In genomic region chr9:127664678-127665507, GRCh38 we compare ENCODE assay signal across 1 cellular context.
TF ChIP-seq lines count a peak whose summit lies in the region.

No MANE protein-coding gene starts in this region.

TF ChIP-seq in HepG2, 621 proteins besides CTCF, POLR2A, EP300 and RAD21 (continued from another document and continues in another):
- TF ChIP-seq, protein P1, sequence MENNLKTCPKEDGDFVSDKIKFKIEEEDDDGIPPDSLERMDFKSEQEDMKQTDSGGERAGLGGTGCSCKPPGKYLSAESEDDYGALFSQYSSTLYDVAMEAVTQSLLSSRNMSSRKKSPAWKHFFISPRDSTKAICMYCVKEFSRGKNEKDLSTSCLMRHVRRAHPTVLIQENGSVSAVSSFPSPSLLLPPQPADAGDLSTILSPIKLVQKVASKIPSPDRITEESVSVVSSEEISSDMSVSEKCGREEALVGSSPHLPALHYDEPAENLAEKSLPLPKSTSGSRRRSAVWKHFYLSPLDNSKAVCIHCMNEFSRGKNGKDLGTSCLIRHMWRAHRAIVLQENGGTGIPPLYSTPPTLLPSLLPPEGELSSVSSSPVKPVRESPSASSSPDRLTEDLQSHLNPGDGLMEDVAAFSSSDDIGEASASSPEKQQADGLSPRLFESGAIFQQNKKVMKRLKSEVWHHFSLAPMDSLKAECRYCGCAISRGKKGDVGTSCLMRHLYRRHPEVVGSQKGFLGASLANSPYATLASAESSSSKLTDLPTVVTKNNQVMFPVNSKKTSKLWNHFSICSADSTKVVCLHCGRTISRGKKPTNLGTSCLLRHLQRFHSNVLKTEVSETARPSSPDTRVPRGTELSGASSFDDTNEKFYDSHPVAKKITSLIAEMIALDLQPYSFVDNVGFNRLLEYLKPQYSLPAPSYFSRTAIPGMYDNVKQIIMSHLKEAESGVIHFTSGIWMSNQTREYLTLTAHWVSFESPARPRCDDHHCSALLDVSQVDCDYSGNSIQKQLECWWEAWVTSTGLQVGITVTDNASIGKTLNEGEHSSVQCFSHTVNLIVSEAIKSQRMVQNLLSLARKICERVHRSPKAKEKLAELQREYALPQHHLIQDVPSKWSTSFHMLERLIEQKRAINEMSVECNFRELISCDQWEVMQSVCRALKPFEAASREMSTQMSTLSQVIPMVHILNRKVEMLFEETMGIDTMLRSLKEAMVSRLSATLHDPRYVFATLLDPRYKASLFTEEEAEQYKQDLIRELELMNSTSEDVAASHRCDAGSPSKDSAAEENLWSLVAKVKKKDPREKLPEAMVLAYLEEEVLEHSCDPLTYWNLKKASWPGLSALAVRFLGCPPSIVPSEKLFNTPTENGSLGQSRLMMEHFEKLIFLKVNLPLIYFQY (CRISPR knock-in tag; IDR thresholded peaks at IDR 0.05; ENCODE audit: borderline replicate concordance): peak; percentile 19; the same call in 1 of the 2 replicates
- TF ChIP-seq ZNF674 (CRISPR knock-in tag; IDR thresholded peaks at IDR 0.05; ENCODE audit: low read depth) (no peak), ERF (CRISPR knock-in tag; IDR thresholded peaks at IDR 0.05) (peak; percentile 58; the same call in 1 of the 2 replicates), DMTF1 (CRISPR knock-in tag; IDR thresholded peaks at IDR 0.05) (no peak), SNRNP70 (IDR thresholded peaks at IDR 0.05; ENCODE audit: low read depth, low read length) (no peak), FOXC1 (CRISPR knock-in tag; IDR thresholded peaks at IDR 0.05; ENCODE audit: borderline replicate concordance) (no peak), ZNF276 (CRISPR knock-in tag; IDR thresholded peaks at IDR 0.05; ENCODE audit: low read depth) (no peak), ZNF710 (CRISPR knock-in tag; IDR thresholded peaks at IDR 0.05; ENCODE audit: borderline replicate concordance) (no peak), ZNF337 (CRISPR knock-in tag; IDR thresholded peaks at IDR 0.05; ENCODE audit: borderline replicate concordance, low read depth) (no peak), SRSF9 (IDR thresholded peaks at IDR 0.05; ENCODE audit: borderline replicate concordance, insufficient read depth, low read depth, low read length, poor library complexity, severe bottlenecking) (no peak), ZNF839 (CRISPR knock-in tag; IDR thresholded peaks at IDR 0.05; ENCODE audit: borderline replicate concordance) (no peak), AHR (CRISPR knock-in tag; IDR thresholded peaks at IDR 0.05) (no peak), MEIS1 (CRISPR knock-in tag; IDR thresholded peaks at IDR 0.05; ENCODE audit: borderline replicate concordance) (no peak), ZNF670 (CRISPR knock-in tag; IDR thresholded peaks at IDR 0.05; ENCODE audit: borderline replicate concordance) (no peak), ISL2 (CRISPR knock-in tag; IDR thresholded peaks at IDR 0.05) (no peak), THYN1 (CRISPR knock-in tag; IDR thresholded peaks at IDR 0.05; ENCODE audit: borderline replicate concordance, low read depth) (no peak), ZFY (CRISPR knock-in tag; IDR thresholded peaks at IDR 0.05) (no peak), ZBTB21 (CRISPR knock-in tag; IDR thresholded peaks at IDR 0.05) (no peak), NFE2L2 (IDR thresholded peaks at IDR 0.05; ENCODE audit: low read length) (no peak), HOXA9 (CRISPR knock-in tag; IDR thresholded peaks at IDR 0.05; ENCODE audit: borderline replicate concordance) (no peak), EZH2 (conservative IDR thresholded peaks at IDR 0.05; ENCODE audit: low read depth, low read length) (no peak), CSRNP2 (CRISPR knock-in tag; conservative IDR thresholded peaks at IDR 0.05; ENCODE audit: low read depth) (no peak), KLF15 (CRISPR knock-in tag; IDR thresholded peaks at IDR 0.05; ENCODE audit: borderline replicate concordance) (no peak), ARID2 (CRISPR knock-in tag; IDR thresholded peaks at IDR 0.05; ENCODE audit: borderline replicate concordance) (no peak), ZHX2 (IDR thresholded peaks at IDR 0.05; ENCODE audit: low read depth) (no peak), ZHX2 (CRISPR knock-in tag; IDR thresholded peaks at IDR 0.05; ENCODE audit: borderline replicate concordance) (no peak), ZNF329 (CRISPR knock-in tag; IDR thresholded peaks at IDR 0.05; ENCODE audit: low read depth) (peak; percentile 54; the same call in 1 of the 2 replicates), ATF1 (CRISPR knock-in tag; IDR thresholded peaks at IDR 0.05) (no peak), ZMYM4 (CRISPR knock-in tag; IDR thresholded peaks at IDR 0.05) (no peak), NFYC (CRISPR knock-in tag; IDR thresholded peaks at IDR 0.05) (no peak), ZNF292 (CRISPR knock-in tag; IDR thresholded peaks at IDR 0.05; ENCODE audit: borderline replicate concordance, low read depth) (peak; percentile 88; the same call in 1 of the 2 replicates)
- TF ChIP-seq, protein P2, sequence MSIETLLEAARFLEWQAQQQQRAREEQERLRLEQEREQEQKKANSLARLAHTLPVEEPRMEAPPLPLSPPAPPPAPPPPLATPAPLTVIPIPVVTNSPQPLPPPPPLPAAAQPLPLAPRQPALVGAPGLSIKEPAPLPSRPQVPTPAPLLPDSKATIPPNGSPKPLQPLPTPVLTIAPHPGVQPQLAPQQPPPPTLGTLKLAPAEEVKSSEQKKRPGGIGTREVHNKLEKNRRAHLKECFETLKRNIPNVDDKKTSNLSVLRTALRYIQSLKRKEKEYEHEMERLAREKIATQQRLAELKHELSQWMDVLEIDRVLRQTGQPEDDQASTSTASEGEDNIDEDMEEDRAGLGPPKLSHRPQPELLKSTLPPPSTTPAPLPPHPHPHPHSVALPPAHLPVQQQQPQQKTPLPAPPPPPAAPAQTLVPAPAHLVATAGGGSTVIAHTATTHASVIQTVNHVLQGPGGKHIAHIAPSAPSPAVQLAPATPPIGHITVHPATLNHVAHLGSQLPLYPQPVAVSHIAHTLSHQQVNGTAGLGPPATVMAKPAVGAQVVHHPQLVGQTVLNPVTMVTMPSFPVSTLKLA (IDR thresholded peaks at IDR 0.05): peak; percentile 61
- TF ChIP-seq, protein P3, sequence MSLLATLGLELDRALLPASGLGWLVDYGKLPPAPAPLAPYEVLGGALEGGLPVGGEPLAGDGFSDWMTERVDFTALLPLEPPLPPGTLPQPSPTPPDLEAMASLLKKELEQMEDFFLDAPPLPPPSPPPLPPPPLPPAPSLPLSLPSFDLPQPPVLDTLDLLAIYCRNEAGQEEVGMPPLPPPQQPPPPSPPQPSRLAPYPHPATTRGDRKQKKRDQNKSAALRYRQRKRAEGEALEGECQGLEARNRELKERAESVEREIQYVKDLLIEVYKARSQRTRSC (CRISPR knock-in tag; IDR thresholded peaks at IDR 0.05; ENCODE audit: low read depth): no peak
- TF ChIP-seq, protein P4, sequence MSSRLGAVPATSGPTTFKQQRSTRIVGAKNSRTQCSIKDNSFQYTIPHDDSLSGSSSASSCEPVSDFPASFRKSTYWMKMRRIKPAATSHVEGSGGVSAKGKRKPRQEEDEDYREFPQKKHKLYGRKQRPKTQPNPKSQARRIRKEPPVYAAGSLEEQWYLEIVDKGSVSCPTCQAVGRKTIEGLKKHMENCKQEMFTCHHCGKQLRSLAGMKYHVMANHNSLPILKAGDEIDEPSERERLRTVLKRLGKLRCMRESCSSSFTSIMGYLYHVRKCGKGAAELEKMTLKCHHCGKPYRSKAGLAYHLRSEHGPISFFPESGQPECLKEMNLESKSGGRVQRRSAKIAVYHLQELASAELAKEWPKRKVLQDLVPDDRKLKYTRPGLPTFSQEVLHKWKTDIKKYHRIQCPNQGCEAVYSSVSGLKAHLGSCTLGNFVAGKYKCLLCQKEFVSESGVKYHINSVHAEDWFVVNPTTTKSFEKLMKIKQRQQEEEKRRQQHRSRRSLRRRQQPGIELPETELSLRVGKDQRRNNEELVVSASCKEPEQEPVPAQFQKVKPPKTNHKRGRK (CRISPR knock-in tag; IDR thresholded peaks at IDR 0.05): no peak
